12 cellular contexts compared by ENCODE assay signal in the genomic region with DNA sequence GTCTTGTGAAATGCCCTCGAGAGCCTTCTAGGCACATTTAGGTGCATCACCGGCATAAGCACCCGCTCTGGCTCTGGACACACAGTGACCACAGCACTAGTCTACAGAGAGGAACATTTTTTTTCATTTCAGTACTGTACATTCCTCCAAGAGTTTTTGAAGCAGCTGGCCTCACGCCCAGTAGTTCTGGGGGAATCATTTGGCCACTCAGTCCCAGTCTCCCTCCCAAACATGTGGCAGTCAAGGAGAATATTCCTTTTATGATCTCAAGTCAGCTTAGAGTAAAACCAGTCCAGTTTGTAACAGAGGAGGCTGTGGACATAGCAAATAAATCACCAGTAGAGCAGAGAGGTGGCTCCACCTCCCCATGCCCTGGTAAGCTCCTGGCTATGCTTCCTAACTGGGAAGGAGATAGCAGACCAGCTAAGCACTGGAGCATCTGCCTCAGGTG. TPM values are rescaled to one million over a fixed set of nuclear protein-coding genes. Genes with fewer than 3 reads are reported as not detected.
DNase-seq lines count a peak whose midpoint lies in the region; ATAC-seq, FAIRE-seq and TF ChIP-seq lines count a peak whose summit lies in the region.
"Had no signal": no experiment of that assay in that cellular context is flagged by ENCODE, and none has a peak within 500 bp of the region (broad histone marks: within the 10 kb centered on the region; RNA-seq: fewer than 3 reads in every experiment).

No MANE protein-coding gene starts in this region.

- CTCF ChIA-PET in activated CD4-positive, alpha-beta memory T cell treated with anti-CD3 and anti-CD28 coated beads, Interleukin-2, amount 10 ng/mL, durations not matched to agents 7 days and 5 days (lab: Charles Lee): no interaction called here

- no peaks in the 10 kb centered on the region for H3K9me3 Mint-ChIP-seq in activated CD4-positive, alpha-beta memory T cell treated with anti-CD3 and anti-CD28 coated beads, Interleukin-2, amount 10 ng/mL, durations not matched to agents 7 days and 5 days
- H3K9me3 Mint-ChIP-seq: activated T-helper 2 cell treated with anti-CD3 and anti-CD28 coated beads, Interferon-gamma antibody, Interleukin-2, Interleukin-4, amounts not matched to agents 10 μg/mL and 5 μg/mL and 100 μg/mL, durations not matched to agents 14 hours and 24 hours and 36 hours had no signal

- intact Hi-C loops in kidney (cut with DNase I): no loop called here

- no peak overlapping the region for H3K27ac Mint-ChIP-seq in activated CD4-positive, alpha-beta memory T cell treated with anti-CD3 and anti-CD28 coated beads, Interleukin-2, amount 10 ng/mL, durations not matched to agents 7 days and 5 days
- H3K27ac Mint-ChIP-seq: activated T-helper 2 cell treated with anti-CD3 and anti-CD28 coated beads, Interferon-gamma antibody, Interleukin-2, Interleukin-4, amounts not matched to agents 10 μg/mL and 5 μg/mL and 100 μg/mL, durations not matched to agents 14 hours and 24 hours and 36 hours; progenitor cell of endocrine pancreas had no signal

- H3K27ac ChIP-seq in kidney (ENCODE audit: low read depth in 2 of 2, low read length in 2 of 2) (no peak overlapping the region), smooth muscle cell (ENCODE audit: low read depth) (peak overlapping the region; percentile 58)
- H3K27ac ChIP-seq: PC-9 had no signal

- FAIRE-seq in kidney (lab: Jason Lieb, UNC) (no peak), D721Med (lab: Jason Lieb, UNC) (no peak)

- WGBS in smooth muscle cell (ENCODE audit: low lambda C conversion rate): under 1% methylated on average over 4 of the region's 4 CpGs

- no peaks in the 10 kb centered on the region for H3K27me3 Mint-ChIP-seq in activated CD4-positive, alpha-beta memory T cell treated with anti-CD3 and anti-CD28 coated beads, Interleukin-2, amount 10 ng/mL, durations not matched to agents 7 days and 5 days
- H3K27me3 Mint-ChIP-seq: progenitor cell of endocrine pancreas had no signal

- H3K4me3 ChIP-seq in astrocyte of the spinal cord (ENCODE audit: low read depth, low read length) (no peak overlapping the region), kidney (ENCODE audit: low read length in 2 of 2) (no peak overlapping the region), smooth muscle cell (no peak overlapping the region)
- H3K4me3 ChIP-seq: PC-9 had no signal

- H4K20me1 ChIP-seq in smooth muscle cell (ENCODE audit: low read depth): no peaks in the 10 kb centered on the region

- POLR2A ChIA-PET in activated CD4-positive, alpha-beta memory T cell treated with anti-CD3 and anti-CD28 coated beads, Interleukin-2, amount 10 ng/mL, durations not matched to agents 7 days and 5 days (lab: Charles Lee): no interaction called here

- no peak overlapping the region for H3K4me3 Mint-ChIP-seq in activated CD4-positive, alpha-beta memory T cell treated with anti-CD3 and anti-CD28 coated beads, Interleukin-2, amount 10 ng/mL, durations not matched to agents 7 days and 5 days

- no peaks in the 10 kb centered on the region for H3K27me3 ChIP-seq in smooth muscle cell (ENCODE audit: low read depth)

- H3K36me3 Mint-ChIP-seq in activated CD4-positive, alpha-beta memory T cell treated with anti-CD3 and anti-CD28 coated beads, Interleukin-2, amount 10 ng/mL, durations not matched to agents 7 days and 5 days (ENCODE audit: low read depth): no peaks in the 10 kb centered on the region

- no peaks in the 10 kb centered on the region for H3K79me2 ChIP-seq in smooth muscle cell (ENCODE audit: low read depth)

- peak overlapping the region; percentile 56 for H3K4me2 ChIP-seq in smooth muscle cell
- H3K4me2 ChIP-seq: PC-9 had no signal

- TF ChIP-seq CTCF in astrocyte of the spinal cord (IDR thresholded peaks at IDR 0.05; ENCODE audit: low read depth, low read length) (no peak), kidney (IDR thresholded peaks at IDR 0.05; ENCODE audit: borderline replicate concordance, extremely low read depth, insufficient read depth) (no peak), smooth muscle cell (IDR thresholded peaks at IDR 0.05; ENCODE audit: borderline replicate concordance, insufficient read depth, poor library complexity, severe bottlenecking) (no peak), D721Med (IDR thresholded peaks at IDR 0.05; ENCODE audit: insufficient read depth, missing control alignments) (no peak)

- H3K4me1 ChIP-seq in kidney (ENCODE audit: control insufficient read depth in 1 of 2, insufficient read depth in 1 of 2, low read depth in 1 of 2, low read length in 2 of 2) (no peaks in the 10 kb centered on the region), smooth muscle cell (ENCODE audit: low read depth) (no peaks in the 10 kb centered on the region)

- in situ Hi-C loops in astrocyte of the spinal cord (cut with HindIII; ENCODE audit: low sequenced_read_pairs): no loop called here

- no peaks in the 10 kb centered on the region for H3K9me3 ChIP-seq in kidney (ENCODE audit: control insufficient read depth in 1 of 2, low read length in 2 of 2)
- no peaks in the 10 kb centered on the region for H3K9me3 ChIP-seq in smooth muscle cell (replicated peaks; ENCODE audit: low read depth)

- no peak overlapping the region for H2AFZ ChIP-seq in smooth muscle cell (ENCODE audit: low read depth)
- H2AFZ ChIP-seq: PC-9 had no signal

- ATAC-seq in GM18868 (IDR thresholded peaks at IDR 0.05; ENCODE audit: unreplicated experiment): no peak

- no peaks in the 10 kb centered on the region for H3K4me1 Mint-ChIP-seq in activated CD4-positive, alpha-beta memory T cell treated with anti-CD3 and anti-CD28 coated beads, Interleukin-2, amount 10 ng/mL, durations not matched to agents 7 days and 5 days

- no peaks in the 10 kb centered on the region for H3F3A ChIP-seq in smooth muscle cell (ENCODE audit: low read depth)

- H3K9ac ChIP-seq in kidney (ENCODE audit: low read length in 2 of 2): no peak overlapping the region
- no peak overlapping the region for H3K9ac ChIP-seq in smooth muscle cell (ENCODE audit: low read depth)

- H3K36me3 ChIP-seq in kidney (ENCODE audit: control insufficient read depth in 1 of 2, insufficient read depth in 2 of 2, low read length in 2 of 2) (no peaks in the 10 kb centered on the region), smooth muscle cell (ENCODE audit: low read depth) (no peaks in the 10 kb centered on the region)

- peak; percentile 68 for DNase-seq in GM03348 (ENCODE audit: low spot score)
- peak; percentile 78 for DNase-seq in astrocyte of the spinal cord (ENCODE audit: low read depth, low spot score)
- DNase-seq in kidney: peak; percentile 87
- peak; percentile 21 for DNase-seq in smooth muscle cell (lab: John Stamatoyannopoulos, UW; ENCODE audit: unreplicated experiment)
- no peak for DNase-seq in activated CD4-positive, alpha-beta memory T cell treated with anti-CD3 and anti-CD28 coated beads, Interleukin-2, amount 10 ng/mL, durations not matched to agents 7 days and 5 days
- no peak for DNase-seq in activated CD4-positive, alpha-beta T cell treated with anti-CD3 and anti-CD28 coated beads, Interleukin-2, amount 50 U/mL, for 1 hour
- DNase-seq in D721Med (ENCODE audit: insufficient read length, low spot score): no peak
- DNase-seq: NCI-H1436 treated with DMSO at 0.1 percent for 48 hours, PC-9 had no signal

RNA-seq across cellular contexts. Expression of gene KCNE4, which starts 48.1 kb away (rescaled TPM):
- total RNA-seq in kidney (4.2 TPM), smooth muscle cell (36.7 and 52.8 TPM in 2 replicates)
- polyA plus RNA-seq in kidney (ENCODE audit: insufficient read depth, low read depth, low replicate concordance) (4.0 TPM), smooth muscle cell (39.6 and 67.5 TPM in 2 replicates)
- not detected for total RNA-seq in activated CD4-positive, alpha-beta memory T cell treated with anti-CD3 and anti-CD28 coated beads, Interleukin-2, amount 10 ng/mL, durations not matched to agents 7 days and 5 days
- total RNA-seq: activated T-helper 2 cell treated with anti-CD3 and anti-CD28 coated beads, Interferon-gamma antibody, Interleukin-2, Interleukin-4, amounts not matched to agents 10 μg/mL and 5 μg/mL and 100 μg/mL, durations not matched to agents 14 hours and 24 hours and 36 hours had no signal

Comparison
In these comparisons a context has a peak if more than half of its experiments do, and no peak if none do; other contexts are left out.
1. DNase-seq: peak in GM03348 (single experiment), astrocyte of the spinal cord (single experiment), kidney (single experiment) and smooth muscle cell (single experiment); none in activated CD4-positive, alpha-beta memory T cell treated with anti-CD3 and anti-CD28 coated beads, Interleukin-2, amount 10 ng/mL, durations not matched to agents 7 days and 5 days (single experiment), activated CD4-positive, alpha-beta T cell treated with anti-CD3 and anti-CD28 coated beads, Interleukin-2, amount 50 U/mL, for 1 hour (single experiment) and D721Med (single experiment).